ENCODE assay signal across 8 cellular contexts in genomic region chr19:13986348-13986904, GRCh38. TPM values are rescaled to one million over a fixed set of nuclear protein-coding genes. Genes with fewer than 3 reads are reported as not detected.
DNase-seq lines count a peak whose midpoint lies in the region; ATAC-seq and TF ChIP-seq lines count a peak whose summit lies in the region.

No MANE protein-coding gene starts in this region.

- peak overlapping the region; percentile 50 for H3K9ac ChIP-seq in neuronal stem cell (ENCODE audit: low read depth, low read length, poor library complexity)

- peak; percentile 65 for TF ChIP-seq POLR2A in GM19193 (IDR thresholded peaks at IDR 0.05; ENCODE audit: extremely low read depth, insufficient read depth, insufficient read length)

- H3K4me3 ChIP-seq in OCI-LY7 (ENCODE audit: low read depth, low read length, poor library complexity, severe bottlenecking) (peak overlapping the region; percentile 67), foreskin fibroblast (ENCODE audit: low read depth in 1 of 2, low read length in 2 of 2) (no peak overlapping the region), neuronal stem cell (ENCODE audit: low read length in 2 of 2) (no peak overlapping the region)

- no CpG with 5 or more reads among the region's 19 CpGs for WGBS in neuronal stem cell (ENCODE audit: extremely low coverage in 2 of 2, insufficient read length in 2 of 2, insufficient replicate concordance in 1 of 2), 2 donors

- H3K27ac ChIP-seq in OCI-LY7 (ENCODE audit: low read depth, low read length, poor library complexity, severe bottlenecking) (peak overlapping the region; percentile 99), neuronal stem cell (replicated peaks; ENCODE audit: low read length) (no peak overlapping the region), substantia nigra (ENCODE audit: low read depth, low read length, poor library complexity, severe bottlenecking) (peak overlapping the region; percentile 74)

- H2AK5ac ChIP-seq in neuronal stem cell (ENCODE audit: low read depth, low read length), result peak overlapping the region; percentile 79

- no peak overlapping the region for H2BK15ac ChIP-seq in neuronal stem cell (ENCODE audit: low read length)

- TF ChIP-seq CTCF in OCI-LY7 (conservative IDR thresholded peaks at IDR 0.05; ENCODE audit: low read length) (no peak), foreskin fibroblast (IDR thresholded peaks at IDR 0.05; ENCODE audit: low read depth, low read length) (no peak)

- peak overlapping the region; percentile 66 for H2BK5ac ChIP-seq in neuronal stem cell (ENCODE audit: low read length)

- no peaks in the 10 kb centered on the region for H3K27me3 ChIP-seq in neuronal stem cell (ENCODE audit: control insufficient read depth in 3 of 3, insufficient read depth in 3 of 3, low read depth in 1 of 3, low read length in 3 of 3)

- intact Hi-C loops in OCI-LY7 (cut with micrococcal nuclease; ENCODE audit: unreplicated experiment), result loop anchor here (1.0 kb wide), 2 partner anchors 19 to 46 kb away; no protein-coding TSS in a partner anchor

- peak overlapping the region; percentile 16 for H2BK120ac ChIP-seq in neuronal stem cell (ENCODE audit: low read depth, low read length)

- peaks cover 6% of the 10 kb centered on the region for H3K79me1 ChIP-seq in neuronal stem cell (ENCODE audit: low read depth, low read length)

- CTCF ChIA-PET in OCI-LY7 (lab: Charles Lee; ENCODE audit: unreplicated experiment), result no interaction called here

- H3K18ac ChIP-seq in neuronal stem cell (ENCODE audit: low read length), result peak overlapping the region; percentile 78

- H3K36me3 ChIP-seq in OCI-LY7 (ENCODE audit: insufficient read depth, low read length), result peaks cover 35% of the 10 kb centered on the region
- peaks cover 14 to 16% of the 10 kb centered on the region in 2 donors for H3K36me3 ChIP-seq in neuronal stem cell (replicated peaks in 1 of 2; ENCODE audit: control insufficient read depth in 2 of 2, insufficient read depth in 2 of 2, low read length in 2 of 2)

- H4K8ac ChIP-seq in neuronal stem cell (ENCODE audit: low read depth, low read length), result peak overlapping the region; percentile 3

- H4K20me1 ChIP-seq in OCI-LY7 (ENCODE audit: insufficient read depth, low read length), result no peaks in the 10 kb centered on the region

- no peaks in the 10 kb centered on the region for H3K9me2 ChIP-seq in OCI-LY7 (ENCODE audit: insufficient read depth, low read length)

- H3K9me3 ChIP-seq in OCI-LY7 (ENCODE audit: low read length) (no peaks in the 10 kb centered on the region), neuronal stem cell (replicated peaks in 1 of 2; ENCODE audit: control insufficient read depth in 2 of 2, insufficient read depth in 1 of 2, low read depth in 1 of 2, low read length in 2 of 2) (no peaks in the 10 kb centered on the region)

- no peak overlapping the region for H2AFZ ChIP-seq in OCI-LY7 (ENCODE audit: low read length)
- H2AFZ ChIP-seq in neuronal stem cell (ENCODE audit: low read length), result peak overlapping the region; percentile 79

- no peaks in the 10 kb centered on the region for H3K79me2 ChIP-seq in OCI-LY7 (ENCODE audit: insufficient read depth, low read depth, low read length)

- H2BK12ac ChIP-seq in neuronal stem cell (ENCODE audit: low read length), result no peak overlapping the region

- no peak overlapping the region for H3K4ac ChIP-seq in neuronal stem cell (ENCODE audit: low read length)

- H4K91ac ChIP-seq in neuronal stem cell (ENCODE audit: low read depth, low read length, poor library complexity), result no peak overlapping the region

- H3K23ac ChIP-seq in neuronal stem cell (ENCODE audit: low read depth, low read length, poor library complexity), result peak overlapping the region; percentile 52

- peak; percentile 84 for ATAC-seq in HG03354 (IDR thresholded peaks at IDR 0.05; ENCODE audit: poor library complexity, severe bottlenecking, unreplicated experiment)

- peak overlapping the region; percentile 98 for H3K4me2 ChIP-seq in OCI-LY7 (ENCODE audit: low read length)
- no peak overlapping the region for H3K4me2 ChIP-seq in neuronal stem cell (ENCODE audit: insufficient read depth, low read length, poor library complexity, severe bottlenecking)

- POLR2A ChIA-PET in OCI-LY7 (lab: Charles Lee), result interaction anchor here (0.5 to 6.1 kb wide), 7 partner anchors 9 to 384 kb away, joined by 3 to 39 read pairs (median 4); partner anchors contain the start of genes ASF1B, DCAF15 and RFX1

- no TSS peak for BruUV-seq in OCI-LY7 (replicated peaks; lab: Mats Ljungman, UMichigan)

- no peak overlapping the region for H3K14ac ChIP-seq in neuronal stem cell (ENCODE audit: low read length)

- H3K4me1 ChIP-seq in OCI-LY7 (ENCODE audit: insufficient read depth, low read length, poor library complexity, severe bottlenecking) (peaks cover 78% of the 10 kb centered on the region), neuronal stem cell (ENCODE audit: control insufficient read depth in 2 of 2, insufficient read depth in 1 of 2, low read depth in 1 of 2, low read length in 2 of 2) (peaks cover 11% of the 10 kb centered on the region in 2 donors)

- peak; percentile 97 for DNase-seq in AG20443 (ENCODE audit: low spot score)
- DNase-seq in OCI-LY7 (ENCODE audit: low spot score), result peak; percentile 98
- peak; percentile 98 to 99 for DNase-seq in activated T-cell treated with anti-CD3 and anti-CD28 coated beads, Interleukin-2, amount 50 U/mL, for 48 hours
- peak; percentile 74 to 87 for DNase-seq in foreskin fibroblast
- DNase-seq in neuronal stem cell (ENCODE audit: low spot score), result no peak
- peak in 43 of 49 donors; percentile 7 to 83 (median 47) for DNase-seq in substantia nigra (lab: John Stamatoyannopoulos, UW)

RNA-seq across cellular contexts. Expression of gene RFX1, which starts 19.7 kb away (rescaled TPM):
- 3.5 and 4.4 TPM in 2 replicates for total RNA-seq in OCI-LY7 (2014; rRNA removed; shearing (Covaris generic))
- 13.8 and 17.4 TPM in 2 replicates for total RNA-seq in OCI-LY7 (2022)
- 7.3 TPM for polyA plus RNA-seq in neuronal stem cell (2013, experiment 1 of 2)
- 7.5 TPM for polyA plus RNA-seq in neuronal stem cell (2013, experiment 2 of 2)

RNA-seq across cellular contexts. Expression of gene DCAF15, which starts 34.1 kb away (rescaled TPM):
- 61.0 and 71.3 TPM in 2 replicates for total RNA-seq in OCI-LY7 (2014; rRNA removed; shearing (Covaris generic))
- 86.2 and 97.3 TPM in 2 replicates for total RNA-seq in OCI-LY7 (2022)
- polyA plus RNA-seq in neuronal stem cell (2013, experiment 1 of 2), result 44.9 TPM
- polyA plus RNA-seq in neuronal stem cell (2013, experiment 2 of 2), result 44.2 TPM

RNA-seq across cellular contexts. Expression of gene RLN3, which starts 41.5 kb away (rescaled TPM):
- not detected in 2 replicates for total RNA-seq in OCI-LY7 (2014; rRNA removed; shearing (Covaris generic))
- total RNA-seq in OCI-LY7 (2022), result not detected in 2 replicates
- not detected for polyA plus RNA-seq in neuronal stem cell (2013, experiment 1 of 2)
- polyA plus RNA-seq in neuronal stem cell (2013, experiment 2 of 2), result not detected

RNA-seq across cellular contexts. Expression of gene IL27RA, which starts 45.1 kb away (rescaled TPM):
- 5.2 and 6.7 TPM in 2 replicates for total RNA-seq in OCI-LY7 (2014; rRNA removed; shearing (Covaris generic))
- 6.0 and 9.0 TPM in 2 replicates for total RNA-seq in OCI-LY7 (2022)
- 4.8 TPM for polyA plus RNA-seq in neuronal stem cell (2013, experiment 1 of 2)
- 4.3 TPM for polyA plus RNA-seq in neuronal stem cell (2013, experiment 2 of 2)

RNA-seq across cellular contexts. Expression of gene PODNL1, which starts 48.2 kb away (rescaled TPM):
- total RNA-seq in OCI-LY7 (2014; rRNA removed; shearing (Covaris generic)), result 0.16 TPM in 1 of 2 replicates, not detected in the other
- total RNA-seq in OCI-LY7 (2022), result 0.20 TPM in 1 of 2 replicates, not detected in the other
- polyA plus RNA-seq in neuronal stem cell (2013, experiment 1 of 2), result 2.8 TPM
- polyA plus RNA-seq in neuronal stem cell (2013, experiment 2 of 2), result 2.8 TPM
